ENCODE assay signal across 9 cellular contexts in the genomic region with DNA sequence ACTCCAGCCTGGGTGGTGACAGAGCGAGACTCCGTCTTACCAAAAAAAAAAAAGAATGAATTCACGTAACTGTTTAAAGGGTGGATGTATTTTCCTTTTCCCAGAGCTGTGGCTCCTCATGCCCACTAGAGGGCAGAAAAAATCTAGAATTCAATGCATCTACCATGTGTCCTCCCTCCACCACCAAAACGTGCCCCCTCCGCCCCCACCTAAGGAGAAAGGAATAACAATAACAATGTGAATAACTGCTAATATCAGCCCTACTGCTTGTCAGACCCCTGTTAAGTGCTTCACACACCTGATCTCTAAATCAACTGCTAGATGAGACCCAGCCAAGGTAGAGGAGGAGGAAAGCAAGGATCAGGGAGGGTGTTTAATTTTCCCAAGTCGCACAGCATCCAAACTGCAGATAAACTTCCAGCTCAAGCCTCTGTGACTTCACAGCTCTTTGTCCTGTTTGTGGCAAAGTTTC. TPM values are rescaled to one million over a fixed set of nuclear protein-coding genes. Genes with fewer than 3 reads are reported as not detected.
A peak's percentile ranks its signal among the peaks of the same experiment; 100 is the strongest.
DNase-seq lines count a peak whose midpoint lies in the region; ATAC-seq, FAIRE-seq and TF ChIP-seq lines count a peak whose summit lies in the region.
"Had no signal": no experiment of that assay in that cellular context is flagged by ENCODE, and none has a peak within 500 bp of the region (broad histone marks: within the 10 kb centered on the region; RNA-seq: fewer than 3 reads in every experiment).

No MANE protein-coding gene starts in this region.

- no peak for TF ChIP-seq POLR2A in A549 (IDR thresholded peaks at IDR 0.05; ENCODE audit: low read length)
- no peak for TF ChIP-seq POLR2A in upper lobe of left lung (IDR thresholded peaks at IDR 0.05)

- POLR2A ChIA-PET in A549 (lab: Yijun Ruan, JAX): interaction anchor here (0.6 kb wide), 1 partner anchor 65 kb away, joined by 3 read pairs; no protein-coding TSS in a partner anchor

- no peaks in the 10 kb centered on the region for H3K27me3 ChIP-seq in adipocyte (replicated peaks; ENCODE audit: control insufficient read depth, insufficient read depth, low read length)
- no peaks in the 10 kb centered on the region for H3K27me3 ChIP-seq in upper lobe of left lung

- H3K4me3 ChIP-seq in A549 (no peak overlapping the region), adipocyte (ENCODE audit: low read length) (no peak overlapping the region), upper lobe of left lung (no peak overlapping the region)

- TF ChIP-seq CTCF in A549 (IDR thresholded peaks at IDR 0.05) (peak; percentile 78), upper lobe of left lung (IDR thresholded peaks at IDR 0.05) (peak; percentile 34 to 54 (median 38))

- H3K4me2 ChIP-seq in A549: 0 out of 3 replicates have a peak overlapping the region, but pooled peaks have one; percentile 24

- no peak overlapping the region for H3K9ac ChIP-seq in adipocyte (ENCODE audit: low read length)

- TF ChIP-seq EP300 in A549 (IDR thresholded peaks at IDR 0.05) (no peak), upper lobe of left lung (IDR thresholded peaks at IDR 0.05) (no peak)

- peaks cover 6% of the 10 kb centered on the region; the same call in 2 of the 3 replicates for H3K9me3 ChIP-seq in A549
- H3K9me3 ChIP-seq in adipocyte (ENCODE audit: control insufficient read depth, low read length): peaks cover 8% of the 10 kb centered on the region
- H3K9me3 ChIP-seq in upper lobe of left lung: peaks cover 0 to 10% (median 8%) of the 10 kb centered on the region in 4 donors

- DNase-seq in A549 (ENCODE audit: low read depth in 1 of 2, low spot score in 1 of 2) (peak; percentile 71 to 89), EH (ENCODE audit: low read depth) (peak; percentile 51), NCI-H2196 treated with DMSO at 0.1 percent for 48 hours (lab: John Stamatoyannopoulos, UW; ENCODE audit: unreplicated experiment) (peak; percentile 41), adipocyte (ENCODE audit: low read depth) (peak; percentile 76), iris pigment epithelial cell (ENCODE audit: low read depth) (peak; percentile 47), upper lobe of left lung (no peak), HPDE6-E6E7 (ENCODE audit: extremely low spot score) (no peak)

- H3K27ac ChIP-seq in A549 (no peak overlapping the region), upper lobe of left lung (no peak overlapping the region)

- H3K4me1 ChIP-seq in A549: peaks cover 16% of the 10 kb centered on the region; the same call in 2 of the 3 replicates
- peaks cover 10% of the 10 kb centered on the region for H3K4me1 ChIP-seq in adipocyte (ENCODE audit: control insufficient read depth, insufficient read depth, low read length)
- peaks cover 5 to 8% (median 6%) of the 10 kb centered on the region in 4 donors for H3K4me1 ChIP-seq in upper lobe of left lung

- 17% methylated on average over 6 of the region's 6 CpGs for WGBS in A549 (ENCODE audit: missing lambda C conversion rate)
- 15 to 22% methylated on average over 6 of the region's 6 CpGs for WGBS in upper lobe of left lung, 2 donors

- ATAC-seq in A549 (peak; percentile 79 to 82), upper lobe of left lung (ENCODE audit: low FRiP score in 2 of 2) (peak in 1 of 2 donors; percentile 56), GM21528 (IDR thresholded peaks at IDR 0.05; ENCODE audit: low FRiP score, unreplicated experiment) (no peak)

- CTCF ChIA-PET in A549 (lab: Yijun Ruan, JAX): interaction anchor here (0.6 to 35.8 kb wide), 41 partner anchors 9 to 875 kb away, joined by 3 to 1052 read pairs (median 4); a partner anchor contains a TSS

- peak; percentile 48 to 58 for TF ChIP-seq RAD21 in A549 (conservative IDR thresholded peaks at IDR 0.05 in 1 of 2, IDR thresholded peaks at IDR 0.05 in 1 of 2)

- H3K36me3 ChIP-seq in adipocyte (ENCODE audit: control insufficient read depth, insufficient read depth, low read length, severe bottlenecking): no peaks in the 10 kb centered on the region
- no peaks in the 10 kb centered on the region for H3K36me3 ChIP-seq in upper lobe of left lung

- peak; percentile 18 for FAIRE-seq in A549 (lab: Jason Lieb, UNC)
- FAIRE-seq: endometrium had no signal

TF ChIP-seq in A549, 52 proteins besides CTCF, POLR2A, EP300 and RAD21:
- TF ChIP-seq HEYL (CRISPR knock-in tag; IDR thresholded peaks at IDR 0.05) (no peak), CEBPB (IDR thresholded peaks at IDR 0.05) (no peak), BHLHE40 (IDR thresholded peaks at IDR 0.05; ENCODE audit: low read depth, low read length) (0 out of 2 replicates have a peak, but pooled peaks have one; percentile 26), CBX8 (IDR thresholded peaks at IDR 0.05) (no peak), SMC3 (IDR thresholded peaks at IDR 0.05) (peak; percentile 48; the same call in 1 of the 3 replicates), JUNB (IDR thresholded peaks at IDR 0.05) (no peak), MAZ (IDR thresholded peaks at IDR 0.05; ENCODE audit: borderline replicate concordance, low read depth, low read length) (peak; percentile 12; the same call in 1 of the 2 replicates), ZFP36 (IDR thresholded peaks at IDR 0.05; ENCODE audit: borderline replicate concordance, partially characterized antibody) (peak; percentile 84), NFE2L2 (conservative IDR thresholded peaks at IDR 0.05; ENCODE audit: low read length) (no peak)
- TF ChIP-seq, protein P1, sequence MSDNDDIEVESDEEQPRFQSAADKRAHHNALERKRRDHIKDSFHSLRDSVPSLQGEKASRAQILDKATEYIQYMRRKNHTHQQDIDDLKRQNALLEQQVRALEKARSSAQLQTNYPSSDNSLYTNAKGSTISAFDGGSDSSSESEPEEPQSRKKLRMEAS (IDR thresholded peaks at IDR 0.05): 0 out of 2 replicates have a peak, but pooled peaks have one; percentile 43
- TF ChIP-seq, protein P2, sequence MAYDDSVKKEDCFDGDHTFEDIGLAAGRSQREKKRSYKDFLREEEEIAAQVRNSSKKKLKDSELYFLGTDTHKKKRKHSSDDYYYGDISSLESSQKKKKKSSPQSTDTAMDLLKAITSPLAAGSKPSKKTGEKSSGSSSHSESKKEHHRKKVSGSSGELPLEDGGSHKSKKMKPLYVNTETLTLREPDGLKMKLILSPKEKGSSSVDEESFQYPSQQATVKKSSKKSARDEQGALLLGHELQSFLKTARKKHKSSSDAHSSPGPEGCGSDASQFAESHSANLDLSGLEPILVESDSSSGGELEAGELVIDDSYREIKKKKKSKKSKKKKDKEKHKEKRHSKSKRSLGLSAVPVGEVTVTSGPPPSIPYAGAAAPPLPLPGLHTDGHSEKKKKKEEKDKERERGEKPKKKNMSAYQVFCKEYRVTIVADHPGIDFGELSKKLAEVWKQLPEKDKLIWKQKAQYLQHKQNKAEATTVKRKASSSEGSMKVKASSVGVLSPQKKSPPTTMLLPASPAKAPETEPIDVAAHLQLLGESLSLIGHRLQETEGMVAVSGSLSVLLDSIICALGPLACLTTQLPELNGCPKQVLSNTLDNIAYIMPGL (CRISPR knock-in tag; IDR thresholded peaks at IDR 0.05; ENCODE audit: borderline replicate concordance): no peak
- TF ChIP-seq, protein P3, sequence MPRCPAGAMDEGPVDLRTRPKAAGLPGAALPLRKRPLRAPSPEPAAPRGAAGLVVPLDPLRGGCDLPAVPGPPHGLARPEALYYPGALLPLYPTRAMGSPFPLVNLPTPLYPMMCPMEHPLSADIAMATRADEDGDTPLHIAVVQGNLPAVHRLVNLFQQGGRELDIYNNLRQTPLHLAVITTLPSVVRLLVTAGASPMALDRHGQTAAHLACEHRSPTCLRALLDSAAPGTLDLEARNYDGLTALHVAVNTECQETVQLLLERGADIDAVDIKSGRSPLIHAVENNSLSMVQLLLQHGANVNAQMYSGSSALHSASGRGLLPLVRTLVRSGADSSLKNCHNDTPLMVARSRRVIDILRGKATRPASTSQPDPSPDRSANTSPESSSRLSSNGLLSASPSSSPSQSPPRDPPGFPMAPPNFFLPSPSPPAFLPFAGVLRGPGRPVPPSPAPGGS (IDR thresholded peaks at IDR 0.05): no peak

RNA-seq across cellular contexts. Expression of a gene that starts 20.2 kb away (rescaled TPM):
- polyA plus RNA-seq in A549 (2011; rRNA removed) (not detected in 2 replicates), A549 (2017; fragmentation: RNase III; extraction: RNeasy Plus Mini Kit Qiagen cat#74134 plus additional on column Dnase treatment) (not detected in 3 replicates)
- not detected in 2 replicates for polyA plus RNA-seq in A549 (2012; cell fraction: cytosol; rRNA removed)
- polyA plus RNA-seq in A549 (2012; cell fraction: nucleus; rRNA removed): not detected in 2 replicates
- not detected in 2 replicates for polyA minus RNA-seq in A549 (2011; rRNA and poly(A)+ RNA removed)
- total RNA-seq in upper lobe of left lung: 1 to 10 TPM in 4 of 6 donors, under 1 TPM in 2; 0.39 to 2.7 (median 1.6) TPM

RNA-seq across cellular contexts. Expression of a gene that starts 44.6 kb away (rescaled TPM):
- polyA plus RNA-seq in A549 (2011; rRNA removed) (11.2 and 14.1 TPM in 2 replicates), A549 (2017; fragmentation: RNase III; extraction: RNeasy Plus Mini Kit Qiagen cat#74134 plus additional on column Dnase treatment) (14.9 to 17.2 TPM (median 15.4 TPM) in 3 replicates)
- 5.0 and 5.6 TPM in 2 replicates for polyA plus RNA-seq in A549 (2012; cell fraction: cytosol; rRNA removed)
- polyA plus RNA-seq in A549 (2012; cell fraction: nucleus; rRNA removed): 2.7 and 6.0 TPM in 2 replicates
- 5.2 and 6.0 TPM in 2 replicates for polyA minus RNA-seq in A549 (2011; rRNA and poly(A)+ RNA removed)
- total RNA-seq in upper lobe of left lung: 1 to 10 TPM in 5 of 6 donors, under 1 TPM in 1; 0.61 to 4.8 (median 2.2) TPM

Comparison
In these comparisons a context has a peak if more than half of its experiments do, and no peak if none do; other contexts are left out.
1. DNase-seq: peak in A549 (2 of 2), EH (single experiment), NCI-H2196 treated with DMSO at 0.1 percent for 48 hours (single experiment), adipocyte (single experiment) and iris pigment epithelial cell (single experiment); none in upper lobe of left lung (0 of 2) and HPDE6-E6E7 (single experiment).